29 cellular contexts compared by ENCODE assay signal in the genomic region with DNA sequence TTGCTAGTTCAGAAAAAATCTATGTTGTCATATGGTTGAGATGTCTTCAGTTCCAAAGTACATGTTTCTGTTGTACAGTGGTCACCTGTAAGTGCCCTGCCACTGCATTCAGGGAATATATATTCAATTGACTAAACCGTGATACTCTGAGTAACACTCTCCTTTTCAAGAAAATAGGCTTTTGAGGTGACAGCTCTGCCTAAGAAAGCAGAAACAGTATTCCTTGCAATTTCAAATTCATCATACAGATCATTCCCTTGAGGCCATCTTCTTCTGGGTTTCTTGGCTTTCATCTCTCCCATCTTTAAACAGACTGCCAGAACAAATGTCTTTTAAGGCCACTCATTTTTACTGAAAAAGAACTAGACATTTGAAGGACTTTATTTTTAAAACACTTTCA. TPM values are rescaled to one million over a fixed set of nuclear protein-coding genes. Genes with fewer than 3 reads are reported as not detected.
"Had no signal": no experiment of that assay in that cellular context is flagged by ENCODE, and none has a peak within 500 bp of the region (broad histone marks: within the 10 kb centered on the region; RNA-seq: fewer than 3 reads in every experiment).

No MANE protein-coding gene starts in this region.

- H3K4me1 Mint-ChIP-seq: stimulated activated effector memory CD8-positive, alpha-beta T cell treated with anti-CD3 and anti-CD28 coated beads, Interleukin-12 subunit alpha, Interleukin-12 subunit beta, amount 100 ng/mL, for 72 hours; stimulated activated memory B cell treated with anti-CD40 and anti-IgM and Interleukin-4, amounts not matched to agents 10 μg/mL and 1 μg/mL and 100 μg/mL, for 72 hours; stimulated activated naive B cell treated with anti-CD40 and anti-IgM and Interleukin-4, amounts not matched to agents 10 μg/mL and 1 μg/mL and 100 μg/mL, for 72 hours had no signal

- H3K36me3 Mint-ChIP-seq: stimulated activated effector memory CD8-positive, alpha-beta T cell treated with anti-CD3 and anti-CD28 coated beads, Interleukin-12 subunit alpha, Interleukin-12 subunit beta, amount 100 ng/mL, for 72 hours; stimulated activated memory B cell treated with anti-CD40 and anti-IgM and Interleukin-4, amounts not matched to agents 10 μg/mL and 1 μg/mL and 100 μg/mL, for 72 hours; stimulated activated naive B cell treated with anti-CD40 and anti-IgM and Interleukin-4, amounts not matched to agents 10 μg/mL and 1 μg/mL and 100 μg/mL, for 72 hours; type B pancreatic cell had no signal

- H3K36me3 ChIP-seq: stomach, suprapubic skin, thoracic aorta, thyroid gland, tibial artery, tibial nerve, transverse colon, upper lobe of left lung, upper lobe of right lung, uterus, vagina had no signal

- H3K4me3 Mint-ChIP-seq: stimulated activated effector memory CD8-positive, alpha-beta T cell treated with anti-CD3 and anti-CD28 coated beads, Interleukin-12 subunit alpha, Interleukin-12 subunit beta, amount 100 ng/mL, for 72 hours; stimulated activated memory B cell treated with anti-CD40 and anti-IgM and Interleukin-4, amounts not matched to agents 10 μg/mL and 1 μg/mL and 100 μg/mL, for 72 hours; stimulated activated naive B cell treated with anti-CD40 and anti-IgM and Interleukin-4, amounts not matched to agents 10 μg/mL and 1 μg/mL and 100 μg/mL, for 72 hours; stimulated activated naive CD8-positive, alpha-beta T cell treated with anti-CD3 and anti-CD28 coated beads, Interleukin-15, Interleukin-2, amounts not matched to agents 100 ng/mL and 50 ng/mL, for 24 hours; type B pancreatic cell had no signal

- H3K27ac ChIP-seq: stomach, suprapubic skin, testis, thoracic aorta, thyroid gland, tibial artery, tibial nerve, transverse colon, upper lobe of left lung, upper lobe of right lung, uterus, vagina had no signal

- H3K9me3 ChIP-seq: stomach, suprapubic skin, testis, thoracic aorta, thyroid gland, tibial artery, tibial nerve, transverse colon, upper lobe of left lung, upper lobe of right lung, uterus, vagina had no signal

- ATAC-seq: stimulated activated effector memory CD8-positive, alpha-beta T cell treated with anti-CD3 and anti-CD28 coated beads, Interleukin-12 subunit alpha, Interleukin-12 subunit beta, amount 100 ng/mL, for 72 hours; stimulated activated memory B cell treated with anti-CD40 and anti-IgM and Interleukin-4, amounts not matched to agents 10 μg/mL and 1 μg/mL and 100 μg/mL, for 72 hours; stimulated activated naive B cell treated with anti-CD40 and anti-IgM and Interleukin-4, amounts not matched to agents 10 μg/mL and 1 μg/mL and 100 μg/mL, for 72 hours; stimulated activated naive CD8-positive, alpha-beta T cell treated with anti-CD3 and anti-CD28 coated beads, Interleukin-15, Interleukin-2, amounts not matched to agents 100 U/mL and 50 U/mL, for 24 hours; upper lobe of right lung had no signal

- H3K27ac Mint-ChIP-seq: stimulated activated effector memory CD8-positive, alpha-beta T cell treated with anti-CD3 and anti-CD28 coated beads, Interleukin-12 subunit alpha, Interleukin-12 subunit beta, amount 100 ng/mL, for 72 hours; stimulated activated memory B cell treated with anti-CD40 and anti-IgM and Interleukin-4, amounts not matched to agents 10 μg/mL and 1 μg/mL and 100 μg/mL, for 72 hours; stimulated activated naive B cell treated with anti-CD40 and anti-IgM and Interleukin-4, amounts not matched to agents 10 μg/mL and 1 μg/mL and 100 μg/mL, for 72 hours; stimulated activated naive CD8-positive, alpha-beta T cell treated with anti-CD3 and anti-CD28 coated beads, Interleukin-15, Interleukin-2, amounts not matched to agents 100 ng/mL and 50 ng/mL, for 24 hours; type B pancreatic cell had no signal

- DNase-seq: stimulated activated CD4-positive, alpha-beta T cell treated with anti-CD3 and anti-CD28 coated beads, Interleukin-2, amount 100 ng/mL, for 24 hours; stimulated activated CD4-positive, alpha-beta T cell treated with anti-CD3 and anti-CD28 coated beads, Interleukin-2, amount 100 ng/mL, for 48 hours; stimulated activated CD4-positive, alpha-beta T cell treated with anti-CD3 and anti-CD28 coated beads, Interleukin-4, amount 100 ng/mL, for 1 hour; stimulated activated CD4-positive, alpha-beta T cell treated with anti-CD3 and anti-CD28 coated beads, Interleukin-4, amount 100 ng/mL, for 24 hours; stimulated activated CD4-positive, alpha-beta T cell treated with anti-CD3 and anti-CD28 coated beads, Interleukin-4, amount 100 ng/mL, for 4 hours; stimulated activated CD8-positive, alpha-beta memory T cell treated with anti-CD3 and anti-CD28 coated beads, Interleukin-4, amount 100 ng/mL, for 48 hours; stimulated activated naive B cell treated with anti-CD40 and anti-IgM and Interleukin-4, amounts not matched to agents 10 μg/mL and 1 μg/mL and 100 μg/mL, for 72 hours; stimulated activated naive CD4-positive, alpha-beta T cell; stimulated activated naive CD4-positive, alpha-beta T cell treated with Interleukin-2 at 50 U/mL for 16 hours; stimulated activated naive CD8-positive, alpha-beta T cell treated with anti-CD3 and anti-CD28 coated beads, Interleukin-15, Interleukin-2, amounts not matched to agents 100 U/mL and 50 U/mL, for 24 hours; stomach; substantia nigra; testis; thyroid gland; tibial artery; transverse colon; trophoblast cell; upper lobe of left lung; upper lobe of right lung; uterus had no signal

- H3K9me3 Mint-ChIP-seq: stimulated activated effector memory CD8-positive, alpha-beta T cell treated with anti-CD3 and anti-CD28 coated beads, Interleukin-12 subunit alpha, Interleukin-12 subunit beta, amount 100 ng/mL, for 72 hours; stimulated activated memory B cell treated with anti-CD40 and anti-IgM and Interleukin-4, amounts not matched to agents 10 μg/mL and 1 μg/mL and 100 μg/mL, for 72 hours; stimulated activated naive B cell treated with anti-CD40 and anti-IgM and Interleukin-4, amounts not matched to agents 10 μg/mL and 1 μg/mL and 100 μg/mL, for 72 hours; stimulated activated naive CD8-positive, alpha-beta T cell treated with anti-CD3 and anti-CD28 coated beads, Interleukin-15, Interleukin-2, amounts not matched to agents 100 ng/mL and 50 ng/mL, for 24 hours; type B pancreatic cell had no signal

- H3K4me1 ChIP-seq: stomach, suprapubic skin, testis, thyroid gland, tibial artery, tibial nerve, transverse colon, upper lobe of left lung, upper lobe of right lung, uterus, vagina had no signal

- H3K4me3 ChIP-seq: stomach, suprapubic skin, testis, thoracic aorta, thyroid gland, tibial artery, tibial nerve, transverse colon, upper lobe of left lung, upper lobe of right lung, uterus, vagina had no signal

- H3K27me3 ChIP-seq: stomach, suprapubic skin, testis, thyroid gland, tibial nerve, transverse colon, upper lobe of left lung, upper lobe of right lung, uterus, vagina had no signal

RNA-seq across cellular contexts. Expression of a gene that starts 34.9 kb away (rescaled TPM):
- total RNA-seq: subcutaneous adipose tissue, suprapubic skin, thoracic aorta, thyroid gland, upper lobe of right lung, vagina had no signal
